ENCODE assay signal across 13 cellular contexts in genomic region chr22:23237841-23238240, GRCh38. TPM values are rescaled to one million over a fixed set of nuclear protein-coding genes. Genes with fewer than 3 reads are reported as not detected.
DNase-seq lines count a peak whose midpoint lies in the region.
"Had no signal": no experiment of that assay in that cellular context is flagged by ENCODE, and none has a peak within 500 bp of the region (broad histone marks: within the 10 kb centered on the region; RNA-seq: fewer than 3 reads in every experiment).

No MANE protein-coding gene starts in this region.

- H3K27me3 Mint-ChIP-seq in activated CD4-positive, alpha-beta T cell treated with anti-CD3 and anti-CD28 coated beads, Interleukin-2, amount 10 ng/mL, durations not matched to agents 24 days and 14 days: no peaks in the 10 kb centered on the region

- in situ Hi-C loops in HAP-1 (cut with MboI; ENCODE audit: low sequenced_read_pairs): no loop called here

- no peaks in the 10 kb centered on the region for H3K27me3 ChIP-seq in HAP-1 (ENCODE audit: low read depth)
- H3K27me3 ChIP-seq: hepatocyte, vagina had no signal

- peak overlapping the region; percentile 88 for H3K27ac ChIP-seq in cingulate gyrus (ENCODE audit: low read depth, low read length)
- H3K27ac ChIP-seq: hepatocyte, vagina had no signal

- H3K36me3 Mint-ChIP-seq in activated CD4-positive, alpha-beta T cell treated with anti-CD3 and anti-CD28 coated beads, Interleukin-2, amount 10 ng/mL, durations not matched to agents 24 days and 14 days (ENCODE audit: low read depth): peaks cover 16% of the 10 kb centered on the region

- intact Hi-C loops in activated CD4-positive, alpha-beta T cell treated with anti-CD3 and anti-CD28 coated beads, Interleukin-2, amount 10 ng/mL, durations not matched to agents 24 days and 14 days (cut with micrococcal nuclease): no loop called here

- H3K4me1 Mint-ChIP-seq in activated CD4-positive, alpha-beta T cell treated with anti-CD3 and anti-CD28 coated beads, Interleukin-2, amount 10 ng/mL, durations not matched to agents 24 days and 14 days: peaks cover 53% of the 10 kb centered on the region

- DNase-seq in NCI-H146 (lab: John Stamatoyannopoulos, UW) (peak; percentile 40), GDM1 (lab: John Stamatoyannopoulos, UW) (no peak), NCI-H1694 (lab: John Stamatoyannopoulos, UW) (no peak), HAP-1 (ENCODE audit: low spot score in 2 of 2) (no peak)
- no peak for DNase-seq in activated CD4-positive, alpha-beta T cell treated with anti-CD3 and anti-CD28 coated beads, Interleukin-2, amount 10 ng/mL, durations not matched to agents 24 days and 14 days
- DNase-seq in stimulated activated CD4-positive, alpha-beta T cell treated with anti-CD3 and anti-CD28 coated beads, Interleukin-4, amount 100 ng/mL, for 4 hours: peak; percentile 38 to 61
- DNase-seq: DMS79; effector memory CD4-positive, alpha-beta T cell; T1000 had no signal

- H3K4me3 ChIP-seq in HAP-1: no peak overlapping the region
- H3K4me3 ChIP-seq: hepatocyte, lung, vagina had no signal

- peak overlapping the region; percentile 58 for H3K27ac Mint-ChIP-seq in activated CD4-positive, alpha-beta T cell treated with anti-CD3 and anti-CD28 coated beads, Interleukin-2, amount 10 ng/mL, durations not matched to agents 24 days and 14 days

- H3K36me3 ChIP-seq in HAP-1 (replicated peaks): no peaks in the 10 kb centered on the region
- H3K36me3 ChIP-seq: vagina had no signal

- H3K9me3 Mint-ChIP-seq in activated CD4-positive, alpha-beta T cell treated with anti-CD3 and anti-CD28 coated beads, Interleukin-2, amount 10 ng/mL, durations not matched to agents 24 days and 14 days: no peaks in the 10 kb centered on the region

- no peak overlapping the region for H3K4me3 Mint-ChIP-seq in activated CD4-positive, alpha-beta T cell treated with anti-CD3 and anti-CD28 coated beads, Interleukin-2, amount 10 ng/mL, durations not matched to agents 24 days and 14 days

- H3K9me3 ChIP-seq in HAP-1: no peaks in the 10 kb centered on the region
- H3K9me3 ChIP-seq: vagina had no signal

- peaks cover 11% of the 10 kb centered on the region for H3K4me1 ChIP-seq in HAP-1

RNA-seq across cellular contexts. Expression of gene BCR, which starts 57.5 kb away (rescaled TPM):
- total RNA-seq in activated CD4-positive, alpha-beta T cell treated with anti-CD3 and anti-CD28 coated beads, Interleukin-2, amount 10 ng/mL, durations not matched to agents 24 days and 14 days: 45.1 and 47.4 TPM in 2 replicates

Comparison
In these comparisons a context has a peak if more than half of its experiments do, and no peak if none do; other contexts are left out.
1. DNase-seq: peak in NCI-H146 (single experiment) and stimulated activated CD4-positive, alpha-beta T cell treated with anti-CD3 and anti-CD28 coated beads, Interleukin-4, amount 100 ng/mL, for 4 hours (2 of 2); none in activated CD4-positive, alpha-beta T cell treated with anti-CD3 and anti-CD28 coated beads, Interleukin-2, amount 10 ng/mL, durations not matched to agents 24 days and 14 days (single experiment), GDM1 (single experiment), NCI-H1694 (single experiment) and HAP-1 (0 of 2).